23 cellular contexts compared by ENCODE assay signal in genomic region chr5:150066436-150066835, GRCh38. TPM values are rescaled to one million over a fixed set of nuclear protein-coding genes. Genes with fewer than 3 reads are reported as not detected.
DNase-seq lines count a peak whose midpoint lies in the region; ATAC-seq and TF ChIP-seq lines count a peak whose summit lies in the region.
"Had no signal": no experiment of that assay in that cellular context is flagged by ENCODE, and none has a peak within 500 bp of the region (broad histone marks: within the 10 kb centered on the region; RNA-seq: fewer than 3 reads in every experiment).

No MANE protein-coding gene starts in this region.

- peak overlapping the region; percentile 65 for H3K4me2 ChIP-seq in SK-N-SH

- H3K27ac Mint-ChIP-seq in CD14-positive monocyte, result peak overlapping the region; percentile 81 to 94 (median 90)
- peak overlapping the region; percentile 87 for H3K27ac Mint-ChIP-seq in activated T-helper 17 cell treated with anti-CD3 and anti-CD28 coated beads, Interleukin-2, amount 50 U/mL, for 72 hours
- H3K27ac Mint-ChIP-seq in mesothelial cell of epicardium, result no peak overlapping the region
- no peak overlapping the region for H3K27ac Mint-ChIP-seq in activated CD4-positive, alpha-beta memory T cell treated with anti-CD3 and anti-CD28 coated beads for 36 hours
- H3K27ac Mint-ChIP-seq: endodermal cell, progenitor cell of endocrine pancreas had no signal

- H3F3A ChIP-seq in SK-N-SH (replicated peaks; ENCODE audit: insufficient read depth), result peaks cover 6% of the 10 kb centered on the region

- H3K27me3 Mint-ChIP-seq in CD14-positive monocyte (ENCODE audit: low read depth in 3 of 3) (peaks cover 0 to 2% (median 0%) of the 10 kb centered on the region in 3 donors), mesothelial cell of epicardium (ENCODE audit: low read depth) (no peaks in the 10 kb centered on the region)
- no peaks in the 10 kb centered on the region for H3K27me3 Mint-ChIP-seq in activated T-helper 17 cell treated with anti-CD3 and anti-CD28 coated beads, Interleukin-2, amount 50 U/mL, for 72 hours
- H3K27me3 Mint-ChIP-seq in activated CD4-positive, alpha-beta memory T cell treated with anti-CD3 and anti-CD28 coated beads for 36 hours, result peaks cover 2% of the 10 kb centered on the region

- no peak for TF ChIP-seq CTCF in SK-N-SH (IDR thresholded peaks at IDR 0.05)
- TF ChIP-seq CTCF in CD14-positive monocyte (IDR thresholded peaks at IDR 0.05), result no peak
- no peak for TF ChIP-seq CTCF in mesothelial cell of epicardium (IDR thresholded peaks at IDR 0.05; ENCODE audit: unreplicated experiment)

- H3K4me1 Mint-ChIP-seq in CD14-positive monocyte (peaks cover 75% of the 10 kb centered on the region), mesothelial cell of epicardium (peaks cover 3% of the 10 kb centered on the region)
- peaks cover 6% of the 10 kb centered on the region for H3K4me1 Mint-ChIP-seq in activated T-helper 17 cell treated with anti-CD3 and anti-CD28 coated beads, Interleukin-2, amount 50 U/mL, for 72 hours
- peaks cover 12% of the 10 kb centered on the region for H3K4me1 Mint-ChIP-seq in activated CD4-positive, alpha-beta memory T cell treated with anti-CD3 and anti-CD28 coated beads for 36 hours (ENCODE audit: low read depth)
- H3K4me1 Mint-ChIP-seq: endodermal cell had no signal

- H3K36me3 Mint-ChIP-seq in CD14-positive monocyte, result peaks cover 56 to 79% of the 10 kb centered on the region in 2 donors
- H3K36me3 Mint-ChIP-seq in activated T-helper 17 cell treated with anti-CD3 and anti-CD28 coated beads, Interleukin-2, amount 50 U/mL, for 72 hours (ENCODE audit: low read depth), result no peaks in the 10 kb centered on the region
- H3K36me3 Mint-ChIP-seq in mesothelial cell of epicardium, result no peaks in the 10 kb centered on the region
- no peaks in the 10 kb centered on the region for H3K36me3 Mint-ChIP-seq in activated CD4-positive, alpha-beta memory T cell treated with anti-CD3 and anti-CD28 coated beads for 36 hours
- H3K36me3 Mint-ChIP-seq: naive thymus-derived CD8-positive, alpha-beta T cell had no signal

- no peaks in the 10 kb centered on the region for H3K9me3 Mint-ChIP-seq in CD14-positive monocyte
- no peaks in the 10 kb centered on the region for H3K9me3 Mint-ChIP-seq in activated T-helper 17 cell treated with anti-CD3 and anti-CD28 coated beads, Interleukin-2, amount 50 U/mL, for 72 hours
- no peaks in the 10 kb centered on the region for H3K9me3 Mint-ChIP-seq in mesothelial cell of epicardium
- H3K9me3 Mint-ChIP-seq in activated CD4-positive, alpha-beta memory T cell treated with anti-CD3 and anti-CD28 coated beads for 36 hours, result no peaks in the 10 kb centered on the region
- H3K9me3 Mint-ChIP-seq: endodermal cell; naive thymus-derived CD8-positive, alpha-beta T cell had no signal

- no peaks in the 10 kb centered on the region for H3K36me3 ChIP-seq in SK-N-SH (replicated peaks in 1 of 2; ENCODE audit: control insufficient read depth in 1 of 2, insufficient read depth in 2 of 2, low read length in 1 of 2)

- CTCF ChIA-PET in SK-N-SH (lab: Yijun Ruan, JAX), result interaction anchor here (0.7 to 1.0 kb wide), 2 partner anchors 25 to 60 kb away, joined by 3 read pairs; no protein-coding TSS in a partner anchor
- CTCF ChIA-PET in activated CD4-positive, alpha-beta memory T cell treated with anti-CD3 and anti-CD28 coated beads for 36 hours (lab: Charles Lee), result no interaction called here

- DNase-seq in SK-N-SH, result no peak
- DNase-seq in CD14-positive monocyte (ENCODE audit: low spot score), result peak; percentile 41
- peak; percentile 44 for DNase-seq in posterior vena cava (ENCODE audit: low spot score)
- no peak for DNase-seq in nucleus accumbens (lab: John Stamatoyannopoulos, UW)
- DNase-seq in mesothelial cell of epicardium (ENCODE audit: low spot score in 2 of 2, unreplicated experiment in 2 of 2), result no peak
- DNase-seq in activated CD4-positive, alpha-beta memory T cell treated with anti-CD3 and anti-CD28 coated beads for 36 hours, result no peak
- DNase-seq: activated CD4-positive, alpha-beta T cell treated with anti-CD3 and anti-CD28 coated beads for 4 hours; COR-L47; NCI-H1417; NCI-H2107; NCI-H526; RPMI8226; small intestine; stimulated activated CD4-positive, alpha-beta T cell treated with anti-CD3 and anti-CD28 coated beads, Interleukin-4, amount 100 ng/mL, for 1 hour had no signal

- POLR2A ChIA-PET in SK-N-SH (lab: Yijun Ruan, JAX), result interaction anchor here (0.6 kb wide), 2 partner anchors 21 to 38 kb away, joined by 3 read pairs; no protein-coding TSS in a partner anchor
- POLR2A ChIA-PET in activated CD4-positive, alpha-beta memory T cell treated with anti-CD3 and anti-CD28 coated beads for 36 hours (lab: Charles Lee), result no interaction called here

- no peak overlapping the region for H2AFZ ChIP-seq in SK-N-SH (ENCODE audit: low read depth)

- TF ChIP-seq RAD21 in SK-N-SH (IDR thresholded peaks at IDR 0.05; ENCODE audit: low read length), result no peak

- no peak for ATAC-seq in SK-N-SH treated with all-trans-retinoic acid at 6 μM for 48 hours
- ATAC-seq in activated T-helper 17 cell treated with anti-CD3 and anti-CD28 coated beads, Interleukin-2, amount 50 U/mL, for 72 hours (replicated peaks), result no peak
- ATAC-seq: HCT116; naive thymus-derived CD8-positive, alpha-beta T cell had no signal

- TF ChIP-seq EP300 in SK-N-SH (IDR thresholded peaks at IDR 0.05; ENCODE audit: borderline replicate concordance in 1 of 2, low read depth in 1 of 2, low read length in 1 of 2), result no peak

- H3K9me2 ChIP-seq in SK-N-SH, result no peaks in the 10 kb centered on the region

- H4K20me1 ChIP-seq in SK-N-SH (ENCODE audit: insufficient read depth), result no peaks in the 10 kb centered on the region

- peaks cover 14 to 48% of the 10 kb centered on the region in 2 experiments; a peak in 3 of 4 replicates for H3K4me1 ChIP-seq in SK-N-SH (ENCODE audit: control insufficient read depth in 1 of 2, insufficient read depth in 2 of 2, low read depth in 1 of 2, low read length in 1 of 2)

- no peak overlapping the region for H3K9ac ChIP-seq in SK-N-SH

- H3K27me3 ChIP-seq in SK-N-SH (ENCODE audit: insufficient read depth), result no peaks in the 10 kb centered on the region
- H3K27me3 ChIP-seq: ascending aorta had no signal

- H3K4me3 Mint-ChIP-seq in CD14-positive monocyte (peak overlapping the region in 1 of 2 donors; percentile 19), mesothelial cell of epicardium (no peak overlapping the region)
- no peak overlapping the region for H3K4me3 Mint-ChIP-seq in activated T-helper 17 cell treated with anti-CD3 and anti-CD28 coated beads, Interleukin-2, amount 50 U/mL, for 72 hours
- no peak overlapping the region for H3K4me3 Mint-ChIP-seq in activated CD4-positive, alpha-beta memory T cell treated with anti-CD3 and anti-CD28 coated beads for 36 hours
- H3K4me3 Mint-ChIP-seq: endodermal cell; naive thymus-derived CD8-positive, alpha-beta T cell had no signal

- H3K9me3 ChIP-seq in SK-N-SH, result no peaks in the 10 kb centered on the region
- H3K9me3 ChIP-seq: ascending aorta had no signal

- peak overlapping the region in 1 of 2 experiments; percentile 53; a peak in 1 of 4 replicates for H3K27ac ChIP-seq in SK-N-SH (ENCODE audit: low read depth in 2 of 2, low read length in 1 of 2)
- H3K27ac ChIP-seq: 22Rv1 had no signal

- 94% methylated on average over 2 of the region's 5 CpGs for WGBS in SK-N-SH (ENCODE audit: low lambda C conversion rate)

- intact Hi-C loops in CD14-positive monocyte (cut with micrococcal nuclease), result loop anchor here in 1 of 2 donors (10.0 kb wide), 1 partner anchor 698 kb away; no protein-coding TSS in a partner anchor
- intact Hi-C loops in posterior vena cava (cut with DNase I), result no loop called here
- intact Hi-C loops in activated CD4-positive, alpha-beta memory T cell treated with anti-CD3 and anti-CD28 coated beads for 36 hours (cut with micrococcal nuclease), result loop anchor here (5.0 kb wide), 1 partner anchor 64 kb away; the partner anchor contains the start of genes HMGXB3 and TIGD6

- H3K4me3 ChIP-seq in SK-N-SH (ENCODE audit: low read depth in 2 of 2, low read length in 1 of 2), result no peak overlapping the region
- H3K4me3 ChIP-seq: ascending aorta had no signal

- no peaks in the 10 kb centered on the region for H3K79me2 ChIP-seq in SK-N-SH (ENCODE audit: insufficient read depth)

TF ChIP-seq in SK-N-SH, 30 proteins besides CTCF, POLR2A, EP300 and RAD21:
- TF ChIP-seq, protein P1, sequence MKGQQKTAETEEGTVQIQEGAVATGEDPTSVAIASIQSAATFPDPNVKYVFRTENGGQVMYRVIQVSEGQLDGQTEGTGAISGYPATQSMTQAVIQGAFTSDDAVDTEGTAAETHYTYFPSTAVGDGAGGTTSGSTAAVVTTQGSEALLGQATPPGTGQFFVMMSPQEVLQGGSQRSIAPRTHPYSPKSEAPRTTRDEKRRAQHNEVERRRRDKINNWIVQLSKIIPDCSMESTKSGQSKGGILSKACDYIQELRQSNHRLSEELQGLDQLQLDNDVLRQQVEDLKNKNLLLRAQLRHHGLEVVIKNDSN (IDR thresholded peaks at IDR 0.05; ENCODE audit: borderline replicate concordance, low read depth), result no peak
- no peak for TF ChIP-seq POLR2AphosphoS5 (IDR thresholded peaks at IDR 0.05; ENCODE audit: low read depth, low read length)
- TF ChIP-seq RFX5 (IDR thresholded peaks at IDR 0.05; ENCODE audit: low read length), result no peak
- TF ChIP-seq ELF1 (IDR thresholded peaks at IDR 0.05), result no peak

TF ChIP-seq in SK-N-SH treated with all-trans-retinoic acid at 6 μM for 48 hours, 23 proteins besides CTCF, POLR2A, EP300 and RAD21 (continues in another document):
- TF ChIP-seq OSR1 (CRISPR knock-in tag; IDR thresholded peaks at IDR 0.05) (no peak), TOX (CRISPR knock-in tag; IDR thresholded peaks at IDR 0.05; ENCODE audit: borderline replicate concordance) (no peak), ZFP3 (CRISPR knock-in tag; IDR thresholded peaks at IDR 0.05) (no peak)

RNA-seq across cellular contexts. Expression of gene CSF1R, which starts 19.9 kb away (rescaled TPM):
- polyA plus RNA-seq in SK-N-SH (2012; rRNA removed), result 0.15 and 0.25 TPM in 2 replicates
- polyA plus RNA-seq in SK-N-SH (2012; cell fraction: cytosol; rRNA removed), result 0.10 and 0.30 TPM in 2 replicates
- 0.49 and 0.69 TPM in 2 replicates for polyA plus RNA-seq in SK-N-SH (2012; cell fraction: nucleus; rRNA removed)
- 100 to 1,000 TPM; 180 to 242 TPM for polyA plus RNA-seq in CD14-positive monocyte
- 1 to 10 TPM in 1 of 2 donors, under 1 TPM in 1; 0.87 to 2.8 TPM for total RNA-seq in activated T-helper 17 cell treated with anti-CD3 and anti-CD28 coated beads, Interleukin-2, amount 50 U/mL, for 72 hours
- total RNA-seq in posterior vena cava, result 10 to 100 TPM; 30.8 to 55.1 TPM
- total RNA-seq in mesothelial cell of epicardium, result 0.07 to 0.27 TPM (median 0.18 TPM) in 3 replicates
- under 1 TPM; 0.41 to 0.78 TPM for total RNA-seq in activated CD4-positive, alpha-beta memory T cell treated with anti-CD3 and anti-CD28 coated beads for 36 hours
- total RNA-seq: endodermal cell, glomerular endothelial cell, progenitor cell of endocrine pancreas had no signal

Comparison
In these comparisons a context has a peak if more than half of its experiments do, and no peak if none do; other contexts are left out.
1. DNase-seq: peak in CD14-positive monocyte (single experiment) and posterior vena cava (single experiment); none in SK-N-SH (single experiment), nucleus accumbens (0 of 56), mesothelial cell of epicardium (0 of 2) and activated CD4-positive, alpha-beta memory T cell treated with anti-CD3 and anti-CD28 coated beads for 36 hours (single experiment).
2. H3K27ac Mint-ChIP-seq: peak in CD14-positive monocyte (7 of 7) and activated T-helper 17 cell treated with anti-CD3 and anti-CD28 coated beads, Interleukin-2, amount 50 U/mL, for 72 hours (single experiment); none in mesothelial cell of epicardium (single experiment) and activated CD4-positive, alpha-beta memory T cell treated with anti-CD3 and anti-CD28 coated beads for 36 hours (single experiment).
3. RNA of gene CSF1R, which starts 19.9 kb away (total RNA-seq): 30.8 to 55.1 TPM in posterior vena cava; 0.87 to 2.8 TPM in activated T-helper 17 cell treated with anti-CD3 and anti-CD28 coated beads, Interleukin-2, amount 50 U/mL, for 72 hours, 0.41 to 0.78 TPM in activated CD4-positive, alpha-beta memory T cell treated with anti-CD3 and anti-CD28 coated beads for 36 hours and 0.07 to 0.27 TPM in mesothelial cell of epicardium; every median in the first group is over 4 times any median in the second.